ENCODE assay signal across 11 cellular contexts in genomic region chr7:84914598-84914997, GRCh38.
DNase-seq lines count a peak whose midpoint lies in the region; ATAC-seq, FAIRE-seq and TF ChIP-seq lines count a peak whose summit lies in the region.
"Had no signal": no experiment of that assay in that cellular context is flagged by ENCODE, and none has a peak within 500 bp of the region (broad histone marks: within the 10 kb centered on the region; RNA-seq: fewer than 3 reads in every experiment).

No MANE protein-coding gene starts in this region.

- H3K9me1 ChIP-seq in K562 (ENCODE audit: control insufficient read depth, insufficient read depth, low read length) = no peaks in the 10 kb centered on the region

- no peaks in the 10 kb centered on the region for H3K36me3 ChIP-seq in K562 (ENCODE audit: control insufficient read depth, insufficient read depth, low read length)

- H3K4me1 ChIP-seq in K562 (replicated peaks in 1 of 2; ENCODE audit: control insufficient read depth in 2 of 2, insufficient read depth in 2 of 2, low read length in 2 of 2) = peaks cover 0 to 25% of the 10 kb centered on the region in 2 experiments; a peak in 3 of 5 replicates

- no peaks in the 10 kb centered on the region for H3K9me3 ChIP-seq in K562 (replicated peaks; ENCODE audit: control insufficient read depth, insufficient read depth, low read depth, low read length)

- H3K79me2 ChIP-seq in K562 (ENCODE audit: control insufficient read depth, insufficient read depth, low read length) = no peaks in the 10 kb centered on the region

- intact Hi-C loops in K562 (cut with micrococcal nuclease) = loop anchor here (2.0 to 10.0 kb wide), 3 partner anchors 67 to 420 kb away; no protein-coding TSS in a partner anchor

- 10% methylated on average over 1 of the region's 1 CpG for WGBS in K562 (ENCODE audit: insufficient coverage, low coverage, missing lambda C conversion rate)

- H3K4me3 ChIP-seq in K562 = no peak overlapping the region

- peak in 1 of 2 experiments; percentile 66; a peak in 3 of 4 replicates for TF ChIP-seq RAD21 in K562 (CRISPR knock-in tag; conservative IDR thresholded peaks at IDR 0.05 in 1 of 2, IDR thresholded peaks at IDR 0.05 in 1 of 2)

- H3K4me2 ChIP-seq in K562 (ENCODE audit: insufficient read depth, low read length) = no peak overlapping the region

- peak; percentile 84 for ATAC-seq in K562
- ATAC-seq in HG03196 (IDR thresholded peaks at IDR 0.05; ENCODE audit: unreplicated experiment) = no peak

- peak overlapping the region; percentile 2; the same call in 1 of the 2 replicates for H2AFZ ChIP-seq in K562 (ENCODE audit: low read depth, low read length)

- TF ChIP-seq EP300 in K562 (IDR thresholded peaks at IDR 0.05; ENCODE audit: low read length) = no peak

- POLR2A ChIA-PET in K562 (lab: Yijun Ruan, JAX) = no interaction called here

- no peak overlapping the region for H3K9ac ChIP-seq in K562 (ENCODE audit: insufficient read depth in 1 of 2, low read depth in 2 of 2, low read length in 2 of 2)

- CTCF ChIA-PET in K562 (lab: Yijun Ruan, JAX; ENCODE audit: low intra/inter-chr PET ratio) = interaction anchor here (1.5 kb wide), 1 partner anchor 107 kb away, joined by 6 read pairs; no protein-coding TSS in a partner anchor

- H3K27me3 ChIP-seq in K562 (ENCODE audit: control insufficient read depth in 2 of 2, insufficient read depth in 2 of 2, low read length in 2 of 2) = no peaks in the 10 kb centered on the region

- DNase-seq in NCI-H82 (lab: John Stamatoyannopoulos, UW) (peak; percentile 39), NCI-H82 treated with DMSO at 0.1 percent for 48 hours (lab: John Stamatoyannopoulos, UW; ENCODE audit: unreplicated experiment) (no peak), M059J (ENCODE audit: low read depth) (peak; percentile 47), K562 (ENCODE audit: extremely low read depth in 1 of 4, low spot score in 3 of 4) (peak in 2 of 4 experiments; percentile 17 to 60), renal cortical epithelial cell (ENCODE audit: low read depth) (peak; percentile 9), germinal center (ENCODE audit: low spot score) (no peak), T1000 (lab: John Stamatoyannopoulos, UW) (no peak)
- DNase-seq: activated CD4-positive, alpha-beta T cell treated with anti-CD3 and anti-CD28 coated beads, Interleukin-2, amount 50 U/mL, for 1 hour; NCI-H187; T-helper 1 cell had no signal

- H4K20me1 ChIP-seq in K562 (replicated peaks; ENCODE audit: control insufficient read depth, insufficient read depth, low read length) = no peaks in the 10 kb centered on the region

- FAIRE-seq in K562 (lab: Jason Lieb, UNC) = peak; percentile 32

- no peak for TF ChIP-seq POLR2A in K562 (conservative IDR thresholded peaks at IDR 0.05)

- in situ Hi-C loops in K562 (cut with MboI) = no loop called here

- TF ChIP-seq CTCF in K562 (IDR thresholded peaks at IDR 0.05 in 2 of 3, conservative IDR thresholded peaks at IDR 0.05 in 1 of 3; ENCODE audit: insufficient read depth in 2 of 3, low read depth in 1 of 3, low read length in 3 of 3) = peak; percentile 21 to 51 (median 24); a peak in 3 of 6 replicates

- H3K27ac ChIP-seq in K562 (ENCODE audit: extremely low read depth, low read depth, low read length) = no peak overlapping the region

- BruUV-seq in K562 (replicated peaks; lab: Mats Ljungman, UMichigan) = no TSS peak

TF ChIP-seq in K562, 482 proteins besides CTCF, POLR2A, EP300 and RAD21:
- TF ChIP-seq GABPB1 (CRISPR knock-in tag; IDR thresholded peaks at IDR 0.05) (no peak), MTA3 (IDR thresholded peaks at IDR 0.05; ENCODE audit: borderline replicate concordance) (no peak), PTRF (tag; IDR thresholded peaks at IDR 0.05) (no peak), YY1 (IDR thresholded peaks at IDR 0.05; ENCODE audit: borderline replicate concordance in 1 of 3, control insufficient read depth in 1 of 3, extremely low read depth in 1 of 3, insufficient read depth in 3 of 3, insufficient read length in 1 of 3, insufficient replicate concordance in 2 of 3, low read depth in 1 of 3, low read length in 2 of 3) (peak in 1 of 3 experiments; percentile 24), MITF (IDR thresholded peaks at IDR 0.05) (no peak), RBM25 (IDR thresholded peaks at IDR 0.05; ENCODE audit: low read depth, low read length, severe bottlenecking) (no peak)
- TF ChIP-seq, protein P1, sequence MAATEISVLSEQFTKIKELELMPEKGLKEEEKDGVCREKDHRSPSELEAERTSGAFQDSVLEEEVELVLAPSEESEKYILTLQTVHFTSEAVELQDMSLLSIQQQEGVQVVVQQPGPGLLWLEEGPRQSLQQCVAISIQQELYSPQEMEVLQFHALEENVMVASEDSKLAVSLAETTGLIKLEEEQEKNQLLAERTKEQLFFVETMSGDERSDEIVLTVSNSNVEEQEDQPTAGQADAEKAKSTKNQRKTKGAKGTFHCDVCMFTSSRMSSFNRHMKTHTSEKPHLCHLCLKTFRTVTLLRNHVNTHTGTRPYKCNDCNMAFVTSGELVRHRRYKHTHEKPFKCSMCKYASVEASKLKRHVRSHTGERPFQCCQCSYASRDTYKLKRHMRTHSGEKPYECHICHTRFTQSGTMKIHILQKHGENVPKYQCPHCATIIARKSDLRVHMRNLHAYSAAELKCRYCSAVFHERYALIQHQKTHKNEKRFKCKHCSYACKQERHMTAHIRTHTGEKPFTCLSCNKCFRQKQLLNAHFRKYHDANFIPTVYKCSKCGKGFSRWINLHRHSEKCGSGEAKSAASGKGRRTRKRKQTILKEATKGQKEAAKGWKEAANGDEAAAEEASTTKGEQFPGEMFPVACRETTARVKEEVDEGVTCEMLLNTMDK (IDR thresholded peaks at IDR 0.05; ENCODE audit: borderline replicate concordance, insufficient read depth, low read depth, low read length, poor library complexity, severe bottlenecking) = peak; percentile 59
TF ChIP-seq in K562: peak in this region for 2.

Comparison
In these comparisons a context has a peak if more than half of its experiments do, and no peak if none do; other contexts are left out.
1. DNase-seq: peak in NCI-H82 (single experiment), M059J (single experiment) and renal cortical epithelial cell (single experiment); none in NCI-H82 treated with DMSO at 0.1 percent for 48 hours (single experiment), germinal center (single experiment) and T1000 (single experiment).